Comparison of ENCODE assay signal across 30 cellular contexts in the genomic region with DNA sequence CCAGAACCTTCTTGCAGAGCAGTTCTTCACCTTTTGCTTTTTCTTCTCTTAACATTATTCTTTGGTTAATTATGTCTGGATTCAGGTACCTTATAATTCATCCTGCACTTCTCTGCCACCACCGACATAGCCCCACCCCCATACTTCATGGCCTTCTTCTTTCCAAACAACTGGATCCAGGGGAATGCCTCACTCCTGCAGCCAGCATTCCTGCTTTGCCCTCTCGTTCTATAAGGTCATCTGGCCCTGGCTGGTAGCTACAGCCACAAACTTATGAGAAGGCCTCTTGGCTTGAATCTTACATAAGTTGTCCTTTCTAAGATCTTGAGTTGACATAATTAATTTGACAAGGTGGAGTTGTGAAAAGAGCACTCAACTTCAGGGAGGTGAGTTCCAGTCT.
A peak's percentile ranks its signal among the peaks of the same experiment; 100 is the strongest.
DNase-seq lines count a peak whose midpoint lies in the region; ATAC-seq, FAIRE-seq and TF ChIP-seq lines count a peak whose summit lies in the region.
"Had no signal": no experiment of that assay in that cellular context is flagged by ENCODE, and none has a peak within 500 bp of the region (broad histone marks: within the 10 kb centered on the region; RNA-seq: fewer than 3 reads in every experiment).

No MANE protein-coding gene starts in this region.

- no peak overlapping the region for H3K4me3 ChIP-seq in GM12878
- H3K4me3 ChIP-seq in mucosa of stomach (ENCODE audit: low read length), result peak overlapping the region; percentile 10
- no peak overlapping the region for H3K4me3 ChIP-seq in uterus
- H3K4me3 ChIP-seq: A549; BLaER1 treated with 17β-estradiol and CSF1 and Interleukin-3, amounts not matched to agents 10 nM and 100 nM; coronary artery had no signal

- DNase-seq in AG08396 (ENCODE audit: low spot score) (peak; percentile 50), GM03348 (ENCODE audit: low spot score) (peak; percentile 44), GM12878 (ENCODE audit: low read depth, low spot score) (no peak), NCI-H748 treated with DMSO at 0.1 percent for 48 hours (lab: John Stamatoyannopoulos, UW) (no peak), ACHN (no peak), uterus (no peak), HuH-7 (ENCODE audit: low spot score) (no peak)
- DNase-seq: activated CD4-positive, CD25-positive, alpha-beta regulatory T cell treated with anti-CD3 and anti-CD28 coated beads, Interleukin-2, amount 50 U/mL, for 72 hours; activated CD8-positive, alpha-beta T cell treated with anti-CD3 and anti-CD28 coated beads for 36 hours; activated gamma-delta T cell treated with Interleukin-2 at 50 U/mL for 16 hours; activated T-cell treated with anti-CD3 and anti-CD28 coated beads for 4 hours; DMS 273 treated with DMSO at 0.1 percent for 48 hours; GF-D8; head of caudate nucleus; HFFc6; left colon; NCI-H1105 treated with DMSO at 0.1 percent for 48 hours; NCI-H2029 treated with DMSO at 0.1 percent for 48 hours; NCI-H226; NCI-H774; retina; stimulated activated CD4-positive, alpha-beta T cell treated with anti-CD3 and anti-CD28 coated beads, Interleukin-12 subunit alpha, Interleukin-12 subunit beta, amount 100 ng/mL, for 4 hours; stimulated activated CD4-positive, alpha-beta T cell treated with anti-CD3 and anti-CD28 coated beads, Interleukin-4, amount 100 ng/mL, for 4 hours; stimulated activated naive CD8-positive, alpha-beta T cell treated with anti-CD3 and anti-CD28 coated beads, Interleukin-15, Interleukin-2, amounts not matched to agents 100 U/mL and 50 U/mL, for 24 hours; T-helper 9 cell had no signal

- H3K27me3 ChIP-seq in GM12878 (replicated peaks in 1 of 2; ENCODE audit: control insufficient read depth in 2 of 2, insufficient read depth in 2 of 2, low read length in 1 of 2) (no peaks in the 10 kb centered on the region), mucosa of stomach (ENCODE audit: control insufficient read depth, insufficient read depth, low read length) (no peaks in the 10 kb centered on the region), uterus (no peaks in the 10 kb centered on the region)
- H3K27me3 ChIP-seq: BLaER1 treated with 17β-estradiol and CSF1 and Interleukin-3, amounts not matched to agents 10 nM and 100 nM had no signal

- H3K4me1 ChIP-seq in GM12878 (ENCODE audit: control insufficient read depth, insufficient read depth, low read length), result peaks cover 22% of the 10 kb centered on the region
- peaks cover 31% of the 10 kb centered on the region for H3K4me1 ChIP-seq in mucosa of stomach (ENCODE audit: control insufficient read depth, insufficient read depth, low read length)
- H3K4me1 ChIP-seq in uterus, result no peaks in the 10 kb centered on the region
- H3K4me1 ChIP-seq: A549 had no signal

- intact Hi-C loops in GM12878 (cut with micrococcal nuclease; ENCODE audit: unreplicated experiment) (no loop called here), uterus (cut with DNase I; ENCODE audit: low total_unique reads) (no loop called here)

- no peak for TF ChIP-seq RAD21 in GM12878 (IDR thresholded peaks at IDR 0.05; ENCODE audit: insufficient read depth, low read depth, low read length)

- H3K79me2 ChIP-seq in GM12878 (ENCODE audit: control insufficient read depth, insufficient read depth, low read length), result no peaks in the 10 kb centered on the region

- H2AFZ ChIP-seq in GM12878 (ENCODE audit: control insufficient read depth, low read depth, low read length), result no peak overlapping the region

- BruUV-seq in GM12878 (replicated peaks; lab: Mats Ljungman, UMichigan), result no TSS peak

- SMC1A ChIA-PET in GM12878 (lab: Charles Lee; ENCODE audit: uncharacterized antibody, unreplicated experiment), result interaction anchor here (0.7 to 2.0 kb wide), 8 partner anchors 12 to 695 kb away, joined by 3 to 9 read pairs (median 5); no protein-coding TSS in a partner anchor

- no peaks in the 10 kb centered on the region for H4K20me1 ChIP-seq in GM12878 (ENCODE audit: control insufficient read depth, insufficient read depth)
- H4K20me1 ChIP-seq: BLaER1 treated with 17β-estradiol and CSF1 and Interleukin-3, amounts not matched to agents 10 nM and 100 nM had no signal

- no peak overlapping the region for H3K27ac ChIP-seq in GM12878 (ENCODE audit: control insufficient read depth, insufficient read depth)
- H3K27ac ChIP-seq in uterus, result no peak overlapping the region
- H3K27ac ChIP-seq: A549; BLaER1 treated with 17β-estradiol and CSF1 and Interleukin-3, amounts not matched to agents 10 nM and 100 nM; coronary artery had no signal

- H3K9me3 ChIP-seq in GM12878 (replicated peaks; ENCODE audit: control insufficient read depth, insufficient read depth, low read length), result no peaks in the 10 kb centered on the region; the same call in 2 of the 3 replicates
- H3K9me3 ChIP-seq in mucosa of stomach (ENCODE audit: control insufficient read depth, low read length), result no peaks in the 10 kb centered on the region
- no peaks in the 10 kb centered on the region for H3K9me3 ChIP-seq in uterus
- H3K9me3 ChIP-seq: A549 had no signal

- CTCF ChIA-PET in GM12878 (lab: Yijun Ruan, JAX), result interaction anchor here (1.0 to 3.0 kb wide), 8 partner anchors 19 to 368 kb away, joined by 3 to 18 read pairs (median 4); partner anchors contain the start of genes BRCA2 and ZAR1L

- TF ChIP-seq POLR2A in GM12878 (IDR thresholded peaks at IDR 0.05; ENCODE audit: low read depth, low read length) (no peak), uterus (IDR thresholded peaks at IDR 0.05) (no peak)

- ATAC-seq in GM12878, result no peak
- ATAC-seq: A549; activated CD8-positive, alpha-beta T cell treated with anti-CD3 and anti-CD28 coated beads for 36 hours; left colon; stimulated activated naive CD8-positive, alpha-beta T cell treated with anti-CD3 and anti-CD28 coated beads, Interleukin-15, Interleukin-2, amounts not matched to agents 100 U/mL and 50 U/mL, for 24 hours had no signal

- RAD21 ChIA-PET in GM12878 (lab: Charles Lee; ENCODE audit: unreplicated experiment), result interaction anchor here (4.8 kb wide), 1 partner anchor 37 kb away, joined by 26 read pairs; no protein-coding TSS in a partner anchor

- 62% methylated on average over 2 of the region's 2 CpGs for WGBS in GM12878 (ENCODE audit: insufficient coverage, insufficient replicate concordance, low lambda C conversion rate, missing lambda C conversion rate)

- in situ Hi-C loops in GM12878 (cut with MboI) (no loop called here), ACHN (cut with HindIII; ENCODE audit: low pct_ligation_motif_present, low pct_unique_long_range_greater_than_20kb, low sequenced_read_pairs) (no loop called here)

- no peak for TF ChIP-seq CTCF in GM12878 (IDR thresholded peaks at IDR 0.05 in 2 of 3, conservative IDR thresholded peaks at IDR 0.05 in 1 of 3; ENCODE audit: control insufficient read depth in 2 of 3, extremely low read depth in 1 of 3, insufficient read depth in 1 of 3, low read depth in 3 of 3, low read length in 3 of 3)
- TF ChIP-seq CTCF in uterus (IDR thresholded peaks at IDR 0.05), result no peak

- 0 out of 2 replicates have a peak overlapping the region, but pooled peaks have one; percentile 14 for H3K4me2 ChIP-seq in GM12878 (ENCODE audit: control insufficient read depth, insufficient read depth)
- H3K4me2 ChIP-seq: A549 had no signal

- TF ChIP-seq EP300 in GM12878 (IDR thresholded peaks at IDR 0.05; ENCODE audit: borderline replicate concordance in 1 of 2, control insufficient read depth in 1 of 2, low read depth in 2 of 2, low read length in 2 of 2), result no peak

- H3K9ac ChIP-seq in GM12878 (ENCODE audit: control insufficient read depth, insufficient read depth, low read length) (no peak overlapping the region), mucosa of stomach (ENCODE audit: low read length) (no peak overlapping the region)
- H3K9ac ChIP-seq: BLaER1 treated with 17β-estradiol and CSF1 and Interleukin-3, amounts not matched to agents 10 nM and 100 nM had no signal

- H3K36me3 ChIP-seq in GM12878 (ENCODE audit: control insufficient read depth in 2 of 2, insufficient read depth in 2 of 2, low read length in 1 of 2) (no peaks in the 10 kb centered on the region), mucosa of stomach (ENCODE audit: control insufficient read depth, insufficient read depth, low read length) (no peaks in the 10 kb centered on the region), uterus (no peaks in the 10 kb centered on the region)

- FAIRE-seq in GM12878 (lab: Jason Lieb, UNC), result no peak
- FAIRE-seq: A549, bronchial epithelial cell had no signal

- POLR2A ChIA-PET in GM12878 (lab: Charles Lee), result no interaction called here

TF ChIP-seq in GM12878, 131 proteins besides CTCF, POLR2A, EP300 and RAD21 (continues in another document):
- TF ChIP-seq, protein P1, sequence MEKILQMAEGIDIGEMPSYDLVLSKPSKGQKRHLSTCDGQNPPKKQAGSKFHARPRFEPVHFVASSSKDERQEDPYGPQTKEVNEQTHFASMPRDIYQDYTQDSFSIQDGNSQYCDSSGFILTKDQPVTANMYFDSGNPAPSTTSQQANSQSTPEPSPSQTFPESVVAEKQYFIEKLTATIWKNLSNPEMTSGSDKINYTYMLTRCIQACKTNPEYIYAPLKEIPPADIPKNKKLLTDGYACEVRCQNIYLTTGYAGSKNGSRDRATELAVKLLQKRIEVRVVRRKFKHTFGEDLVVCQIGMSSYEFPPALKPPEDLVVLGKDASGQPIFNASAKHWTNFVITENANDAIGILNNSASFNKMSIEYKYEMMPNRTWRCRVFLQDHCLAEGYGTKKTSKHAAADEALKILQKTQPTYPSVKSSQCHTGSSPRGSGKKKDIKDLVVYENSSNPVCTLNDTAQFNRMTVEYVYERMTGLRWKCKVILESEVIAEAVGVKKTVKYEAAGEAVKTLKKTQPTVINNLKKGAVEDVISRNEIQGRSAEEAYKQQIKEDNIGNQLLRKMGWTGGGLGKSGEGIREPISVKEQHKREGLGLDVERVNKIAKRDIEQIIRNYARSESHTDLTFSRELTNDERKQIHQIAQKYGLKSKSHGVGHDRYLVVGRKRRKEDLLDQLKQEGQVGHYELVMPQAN (conservative IDR thresholded peaks at IDR 0.05), result no peak
- no peak for TF ChIP-seq ZNF217 (IDR thresholded peaks at IDR 0.05)
- TF ChIP-seq SMAD5 (IDR thresholded peaks at IDR 0.05; ENCODE audit: low read depth), result no peak
- TF ChIP-seq RUNX3 (IDR thresholded peaks at IDR 0.05; ENCODE audit: low read length), result no peak
- TF ChIP-seq ZNF384 (IDR thresholded peaks at IDR 0.05; ENCODE audit: borderline replicate concordance, low read depth, low read length), result no peak

Comparison
In these comparisons a context has a peak if more than half of its experiments do, and no peak if none do; other contexts are left out.
1. DNase-seq: peak in AG08396 (single experiment) and GM03348 (single experiment); none in GM12878 (single experiment), NCI-H748 treated with DMSO at 0.1 percent for 48 hours (single experiment), ACHN (single experiment), uterus (0 of 2) and HuH-7 (single experiment).